24 cellular contexts compared by ENCODE assay signal in genomic region chr11:1449516-1450270, GRCh38.
"Had no signal": no experiment of that assay in that cellular context is flagged by ENCODE, and none has a peak within 500 bp of the region (broad histone marks: within the 10 kb centered on the region; RNA-seq: fewer than 3 reads in every experiment).

No MANE protein-coding gene starts in this region.

- H3K4me1 Mint-ChIP-seq: activated naive CD4-positive, alpha-beta T cell treated with anti-CD3 and anti-CD28 coated beads, Interleukin-2, amount 10 ng/mL, durations not matched to agents 7 days and 5 days; activated naive CD8-positive, alpha-beta T cell treated with anti-CD3 and anti-CD28 coated beads, Interleukin-2, amount 50 U/mL, for 24 hours; brain; immature natural killer cell; nephron had no signal

- H3K36me3 ChIP-seq: esophagus muscularis mucosa, gastroesophageal sphincter, heart right ventricle, left ventricle myocardium inferior, thyroid gland had no signal

- H3K27me3 Mint-ChIP-seq: activated naive CD8-positive, alpha-beta T cell treated with anti-CD3 and anti-CD28 coated beads, Interleukin-2, amount 50 U/mL, for 24 hours; brain had no signal

- H3K4me3 ChIP-seq: esophagus muscularis mucosa, gastroesophageal sphincter, heart right ventricle, left ventricle myocardium inferior, thyroid gland had no signal

- H3K27ac Mint-ChIP-seq: activated naive CD4-positive, alpha-beta T cell treated with anti-CD3 and anti-CD28 coated beads, Interleukin-2, amount 10 ng/mL, durations not matched to agents 7 days and 5 days; activated naive CD8-positive, alpha-beta T cell treated with anti-CD3 and anti-CD28 coated beads, Interleukin-2, amount 50 U/mL, for 24 hours; brain; immature natural killer cell; nephron had no signal

- H3K36me3 Mint-ChIP-seq: activated naive CD4-positive, alpha-beta T cell treated with anti-CD3 and anti-CD28 coated beads, Interleukin-2, amount 10 ng/mL, durations not matched to agents 7 days and 5 days; brain; immature natural killer cell had no signal

- H3K9me3 ChIP-seq: esophagus muscularis mucosa, gastroesophageal sphincter, heart right ventricle, left ventricle myocardium inferior, thyroid gland had no signal

- H3K27ac ChIP-seq: esophagus muscularis mucosa, gastroesophageal sphincter, heart right ventricle, left ventricle myocardium inferior, thyroid gland, VCaP had no signal

- DNase-seq: activated CD4-positive, alpha-beta T cell treated with anti-CD3 and anti-CD28 coated beads, Interleukin-2, amount 50 U/mL, for 1 hour; activated CD4-positive, CD25-positive, alpha-beta regulatory T cell treated with anti-CD3 and anti-CD28 coated beads, Interleukin-2, amount 50 U/mL, for 72 hours; activated CD8-positive, alpha-beta memory T cell treated with anti-CD3 and anti-CD28 coated beads, Interleukin-2, amount 50 U/mL, for 4 hours; activated effector memory CD4-positive, alpha-beta T cell treated with Interleukin-2 at 50 U/mL for 16 hours; activated naive CD4-positive, alpha-beta T cell treated with anti-CD3 and anti-CD28 coated beads, Interleukin-2, amount 10 ng/mL, durations not matched to agents 7 days and 5 days; activated naive CD8-positive, alpha-beta T cell treated with anti-CD3 and anti-CD28 coated beads, Interleukin-2, amount 50 U/mL, for 24 hours; activated T-cell treated with anti-CD3 and anti-CD28 coated beads, Interleukin-2, amount 50 U/mL, for 4 hours; cerebellar nuclear complex; cortex of kidney; effector CD8-positive, alpha-beta T cell; heart right ventricle; immature natural killer cell; kidney glomerular epithelial cell; left ventricle myocardium inferior; midbrain; stimulated activated CD4-positive, alpha-beta T cell treated with anti-CD3 and anti-CD28 coated beads, Interleukin-12 subunit alpha, Interleukin-12 subunit beta, amount 100 ng/mL, for 4 hours; stimulated activated CD4-positive, alpha-beta T cell treated with anti-CD3 and anti-CD28 coated beads, Interleukin-1b, Interleukin-23, amount 100 ng/mL, for 48 hours; stimulated activated naive CD4-positive, alpha-beta T cell treated with Interleukin-2 at 50 U/mL for 16 hours; thyroid gland had no signal

- H3K4me3 Mint-ChIP-seq: activated naive CD4-positive, alpha-beta T cell treated with anti-CD3 and anti-CD28 coated beads, Interleukin-2, amount 10 ng/mL, durations not matched to agents 7 days and 5 days; activated naive CD8-positive, alpha-beta T cell treated with anti-CD3 and anti-CD28 coated beads, Interleukin-2, amount 50 U/mL, for 24 hours; activated T-cell treated with anti-CD3 and anti-CD28 coated beads, Interleukin-2, amount 50 U/mL, for 4 hours; brain; immature natural killer cell; nephron had no signal

- H3K27me3 ChIP-seq: thyroid gland had no signal

- H3K9me3 Mint-ChIP-seq: activated naive CD4-positive, alpha-beta T cell treated with anti-CD3 and anti-CD28 coated beads, Interleukin-2, amount 10 ng/mL, durations not matched to agents 7 days and 5 days; activated naive CD8-positive, alpha-beta T cell treated with anti-CD3 and anti-CD28 coated beads, Interleukin-2, amount 50 U/mL, for 24 hours; activated T-cell treated with anti-CD3 and anti-CD28 coated beads, Interleukin-2, amount 50 U/mL, for 4 hours; brain; immature natural killer cell; nephron had no signal

- ATAC-seq: activated naive CD8-positive, alpha-beta T cell treated with anti-CD3 and anti-CD28 coated beads, Interleukin-2, amount 50 U/mL, for 24 hours; activated T-cell treated with anti-CD3 and anti-CD28 coated beads, Interleukin-2, amount 50 U/mL, for 4 hours; gastroesophageal sphincter; heart right ventricle had no signal
